16 cellular contexts compared by ENCODE assay signal in the genomic region with DNA sequence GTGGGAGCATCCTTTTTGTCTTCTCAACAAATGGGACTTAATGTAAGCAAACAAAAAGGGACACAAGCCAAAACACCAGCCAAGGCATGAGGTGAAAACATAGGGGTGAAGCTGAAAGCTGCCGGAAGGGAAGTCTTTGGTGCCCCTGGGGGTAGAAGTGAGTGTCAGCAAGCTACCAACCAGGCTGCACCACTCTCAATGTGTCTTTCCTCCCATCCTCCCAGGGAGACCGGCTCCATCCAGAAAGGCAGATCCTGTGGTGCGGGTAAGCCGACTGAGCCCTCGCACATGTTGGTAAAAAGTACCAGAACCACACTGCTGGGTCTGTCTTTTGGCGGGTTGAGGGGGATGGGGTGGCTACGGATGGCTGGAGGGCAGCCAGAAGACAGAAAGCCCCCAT. TPM values are rescaled to one million over a fixed set of nuclear protein-coding genes. Genes with fewer than 3 reads are reported as not detected.
DNase-seq lines count a peak whose midpoint lies in the region; ATAC-seq and TF ChIP-seq lines count a peak whose summit lies in the region.
"Had no signal": no experiment of that assay in that cellular context is flagged by ENCODE, and none has a peak within 500 bp of the region (broad histone marks: within the 10 kb centered on the region; RNA-seq: fewer than 3 reads in every experiment).

No MANE protein-coding gene starts in this region.

- peaks cover 26% of the 10 kb centered on the region for H3K36me3 ChIP-seq in osteoblast (ENCODE audit: insufficient read depth, low read length)

- peaks cover 13% of the 10 kb centered on the region for H3K4me1 ChIP-seq in osteoblast (ENCODE audit: insufficient read depth, low read length)

- no peaks in the 10 kb centered on the region for H3K27me3 ChIP-seq in osteoblast (ENCODE audit: insufficient read depth, low read length)
- H3K27me3 ChIP-seq: heart left ventricle had no signal

- TF ChIP-seq CTCF in NB4 (IDR thresholded peaks at IDR 0.05; ENCODE audit: low read depth, low read length), result peak; percentile 2
- peak; percentile 26 for TF ChIP-seq CTCF in choroid plexus epithelial cell (conservative IDR thresholded peaks at IDR 0.05; ENCODE audit: low read depth, low read length)
- peak; percentile 27 for TF ChIP-seq CTCF in osteoblast (IDR thresholded peaks at IDR 0.05; ENCODE audit: extremely low read depth, low read depth, low read length)

- H3K4me3 ChIP-seq in NB4 (ENCODE audit: low read depth, low read length) (no peak overlapping the region), choroid plexus epithelial cell (ENCODE audit: low read depth, low read length) (no peak overlapping the region), osteoblast (ENCODE audit: insufficient read depth, low read length) (no peak overlapping the region)
- H3K4me3 ChIP-seq: heart left ventricle, psoas muscle had no signal

- H3K79me2 ChIP-seq in osteoblast (ENCODE audit: insufficient read depth, low read length), result no peaks in the 10 kb centered on the region

- no peaks in the 10 kb centered on the region for H3K9me3 ChIP-seq in osteoblast (ENCODE audit: low read depth, low read length)
- H3K9me3 ChIP-seq: heart left ventricle, psoas muscle had no signal

- H4K20me1 ChIP-seq in osteoblast (ENCODE audit: insufficient read depth, low read length), result peaks cover 7% of the 10 kb centered on the region

- H3K4me2 ChIP-seq in osteoblast (ENCODE audit: insufficient read depth, low read length), result no peak overlapping the region

- no peak overlapping the region for H3K27ac ChIP-seq in osteoblast (ENCODE audit: low read depth, low read length)
- H3K27ac ChIP-seq: heart left ventricle, psoas muscle had no signal

- DNase-seq in ELR (ENCODE audit: low read depth) (peak; percentile 20), NB4 (ENCODE audit: low read depth) (peak; percentile 26), choroid plexus epithelial cell (ENCODE audit: low read depth) (no peak), osteoblast (ENCODE audit: insufficient read length, low spot score, missing footprints) (peak; percentile 94), amniotic stem cell (lab: John Stamatoyannopoulos, UW) (no peak), putamen (ENCODE audit: low spot score) (no peak), NCI-H748 treated with DMSO at 0.1 percent for 48 hours (lab: John Stamatoyannopoulos, UW) (no peak)
- DNase-seq: activated CD4-positive, alpha-beta T cell treated with anti-CD3 and anti-CD28 coated beads, Interleukin-2, amount 50 U/mL, for 1 hour; activated T-cell treated with anti-CD3 and anti-CD28 coated beads, Interleukin-2, amount 50 U/mL, for 4 hours; CD4-positive, CD25-positive, alpha-beta regulatory T cell; NCI-H2171 treated with DMSO at 0.1 percent for 48 hours; psoas muscle; SHP77 treated with DMSO at 0.1 percent for 48 hours; stimulated activated CD4-positive, alpha-beta T cell treated with anti-CD3 and anti-CD28 coated beads, Interleukin-15, amount 100 ng/mL, for 24 hours had no signal

- H2AFZ ChIP-seq in osteoblast (ENCODE audit: low read length), result no peak overlapping the region

- TF ChIP-seq POLR2A in NB4 (IDR thresholded peaks at IDR 0.05; ENCODE audit: extremely low read depth, insufficient read length), result no peak

- ATAC-seq in HG02840 (IDR thresholded peaks at IDR 0.05; ENCODE audit: low FRiP score, unreplicated experiment), result no peak
- ATAC-seq: activated T-cell treated with anti-CD3 and anti-CD28 coated beads, Interleukin-2, amount 50 U/mL, for 4 hours; psoas muscle had no signal

RNA-seq across cellular contexts. Expression of a gene that starts 52.0 kb away (rescaled TPM):
- 115 and 133 TPM in 2 replicates for total RNA-seq in osteoblast

Comparison
In these comparisons a context has a peak if more than half of its experiments do, and no peak if none do; other contexts are left out.
1. DNase-seq: peak in ELR (single experiment), NB4 (single experiment) and osteoblast (single experiment); none in choroid plexus epithelial cell (single experiment), amniotic stem cell (single experiment), putamen (single experiment) and NCI-H748 treated with DMSO at 0.1 percent for 48 hours (single experiment).
2. Peak in every context shown above with its lines, with median percentiles within 50 percentile points of each other: CTCF ChIP-seq.